Comparison of ENCODE assay signal across 15 cellular contexts in the genomic region with DNA sequence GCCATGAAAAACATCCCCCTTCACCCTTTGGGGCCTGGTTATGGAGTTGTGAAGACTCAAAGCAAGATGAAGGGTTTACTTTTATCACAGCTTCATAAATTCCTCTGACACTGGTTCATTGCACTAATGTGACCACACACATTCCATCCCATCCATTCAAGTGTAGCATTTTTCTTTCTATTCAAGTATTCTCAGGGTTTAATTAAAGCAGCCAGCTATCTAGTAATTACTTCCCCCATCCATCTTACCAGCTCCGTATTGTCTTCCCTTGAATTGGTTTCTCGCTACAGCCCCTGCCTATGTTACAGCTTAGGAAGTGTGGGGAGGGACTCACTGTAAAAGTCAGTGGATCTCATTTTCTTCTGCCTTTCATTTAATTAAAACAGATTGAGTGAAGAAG.
DNase-seq lines count a peak whose midpoint lies in the region; ATAC-seq and TF ChIP-seq lines count a peak whose summit lies in the region.
"Had no signal": no experiment of that assay in that cellular context is flagged by ENCODE, and none has a peak within 500 bp of the region (broad histone marks: within the 10 kb centered on the region; RNA-seq: fewer than 3 reads in every experiment).

No MANE protein-coding gene starts in this region.

- DNase-seq in Daoy (ENCODE audit: low read depth) (peak; percentile 83), NCI-H69 (lab: John Stamatoyannopoulos, UW) (peak; percentile 73), fibroblast of pulmonary artery (ENCODE audit: low read depth) (peak; percentile 32), renal cortical epithelial cell (ENCODE audit: low read depth) (peak; percentile 97), activated gamma-delta T cell treated with Interleukin-2 at 50 U/mL for 16 hours (no peak), NCI-H82 treated with DMSO at 0.1 percent for 48 hours (lab: John Stamatoyannopoulos, UW; ENCODE audit: unreplicated experiment) (no peak)
- DNase-seq in central memory CD4-positive, alpha-beta T cell = no peak
- DNase-seq: activated CD4-positive, alpha-beta memory T cell treated with anti-CD3 and anti-CD28 coated beads, Interleukin-2, amount 10 ng/mL, durations not matched to agents 7 days and 5 days; adrenal gland; colonic mucosa; immature natural killer cell; NCI-H1694; NCI-H524 had no signal

- no peak overlapping the region for H3K4me3 ChIP-seq in fibroblast of pulmonary artery (replicated peaks; ENCODE audit: low read depth, low read length)
- H3K4me3 ChIP-seq: adrenal gland; BLaER1 treated with 17β-estradiol and CSF1 and Interleukin-3, amounts not matched to agents 10 nM and 100 nM; colonic mucosa had no signal

- TF ChIP-seq CTCF in fibroblast of pulmonary artery (IDR thresholded peaks at IDR 0.05; ENCODE audit: low read length, missing control alignments) = no peak

- ATAC-seq in activated CD4-positive, CD25-positive, alpha-beta regulatory T cell treated with anti-CD3 and anti-CD28 coated beads, Interleukin-2, amount 50 U/mL, for 24 hours = no peak

Comparison
In these comparisons a context has a peak if more than half of its experiments do, and no peak if none do; other contexts are left out.
1. DNase-seq: peak in Daoy (single experiment), NCI-H69 (single experiment), fibroblast of pulmonary artery (single experiment) and renal cortical epithelial cell (single experiment); none in activated gamma-delta T cell treated with Interleukin-2 at 50 U/mL for 16 hours (single experiment), central memory CD4-positive, alpha-beta T cell (single experiment) and NCI-H82 treated with DMSO at 0.1 percent for 48 hours (single experiment).